ENCODE assay signal across 8 cellular contexts in genomic region chr5:69093771-69094570, GRCh38. TPM values are rescaled to one million over a fixed set of nuclear protein-coding genes. Genes with fewer than 3 reads are reported as not detected.
DNase-seq lines count a peak whose midpoint lies in the region; TF ChIP-seq lines count a peak whose summit lies in the region.

Gene SLC30A5, plus strand, starts transcription at chr5:69094014. Its CDS starts 242 bp downstream, at chr5:69094256.

- peaks cover 27% of the 10 kb centered on the region for H3K4me1 Mint-ChIP-seq in nephron progenitor cell

- H3K27ac Mint-ChIP-seq in nephron progenitor cell = peak within 1 kb of the TSS; percentile 99

- no peaks in the 10 kb centered on the region for H3K27me3 ChIP-seq in stomach

- H3K27me3 Mint-ChIP-seq in nephron progenitor cell (ENCODE audit: low read depth, poor library complexity) = no peaks in the 10 kb centered on the region

- peak within 1 kb of the TSS; percentile 93 to 99 (median 98) for H3K27ac ChIP-seq in stomach

- peaks cover 15 to 48% (median 37%) of the 10 kb centered on the region in 4 donors for H3K4me1 ChIP-seq in stomach

- peak within 1 kb of the TSS; percentile 74 for H3K4me3 ChIP-seq in fibroblast of pulmonary artery (replicated peaks; ENCODE audit: low read depth, low read length)
- peak within 1 kb of the TSS; percentile 73 to 87 (median 84) for H3K4me3 ChIP-seq in stomach

- DNase-seq in ELR (ENCODE audit: low read depth) = peak; percentile 100
- peak; percentile 99 for DNase-seq in H4 (ENCODE audit: low spot score)
- DNase-seq in LoVo (ENCODE audit: low spot score) = peak; percentile 100
- DNase-seq in activated effector memory CD4-positive, alpha-beta T cell treated with Interleukin-2 at 50 U/mL for 16 hours = peak; percentile 97
- peak; percentile 100 for DNase-seq in fibroblast of pulmonary artery (ENCODE audit: low read depth)
- DNase-seq in nephron progenitor cell = peak; percentile 97
- DNase-seq in stomach = peak; percentile 99

- TF ChIP-seq CTCF in fibroblast of pulmonary artery (IDR thresholded peaks at IDR 0.05; ENCODE audit: low read length, missing control alignments) (peak; percentile 94), nephron progenitor cell (IDR thresholded peaks at IDR 0.05) (peak; percentile 82), stomach (IDR thresholded peaks at IDR 0.05) (peak in 6 of 7 experiments; percentile 70 to 99 (median 92))

- 0% methylated on average over 18 to 83 of the region's 83 CpGs for WGBS in stomach, 5 donors

- H3K36me3 Mint-ChIP-seq in nephron progenitor cell (ENCODE audit: low read depth) = peaks cover 16% of the 10 kb centered on the region

- peak within 1 kb of the TSS; percentile 92 for H3K4me3 Mint-ChIP-seq in nephron progenitor cell

- H3K36me3 ChIP-seq in stomach = peaks cover 0 to 27% (median 14%) of the 10 kb centered on the region in 4 donors

- TF ChIP-seq POLR2A in Raji (IDR thresholded peaks at IDR 0.05; ENCODE audit: insufficient read depth, low read depth, low read length) (peak; percentile 98), stomach (IDR thresholded peaks at IDR 0.05) (peak in 2 of 4 donors; percentile 17 to 88)

- H3K9me3 ChIP-seq in stomach = no peaks in the 10 kb centered on the region

- intact Hi-C loops in stomach (cut with DNase I; ENCODE audit: low total_unique reads) = loop anchor here (10.0 kb wide), 2 partner anchors 91 to 271 kb away; partner anchors contain the start of genes AK6, CENPH, RAD17 and TAF9

- no peaks in the 10 kb centered on the region for H3K9me3 Mint-ChIP-seq in nephron progenitor cell

- TF ChIP-seq EP300 in stomach (IDR thresholded peaks at IDR 0.05) = no peak

RNA-seq across cellular contexts. Expression of gene SLC30A5, which starts in this region (rescaled TPM):
- 45.8 and 64.2 TPM in 2 replicates for total RNA-seq in H4 (2014; rRNA removed; shearing (Covaris generic))
- 10 to 100 TPM in 4 of 5 donors, 1 to 10 TPM in 1; 9.3 to 67.6 (median 64.7) TPM for total RNA-seq in stomach
- 10 to 100 TPM; 11.3 to 25.7 (median 15.7) TPM for polyA plus RNA-seq in stomach

Comparison
In these comparisons a context has a peak if more than half of its experiments do, and no peak if none do; other contexts are left out.
1. Peak in every context shown above with its lines: DNase-seq, H3K4me3 ChIP-seq and H3K27ac ChIP-seq.